15 cellular contexts compared by ENCODE assay signal in the genomic region with DNA sequence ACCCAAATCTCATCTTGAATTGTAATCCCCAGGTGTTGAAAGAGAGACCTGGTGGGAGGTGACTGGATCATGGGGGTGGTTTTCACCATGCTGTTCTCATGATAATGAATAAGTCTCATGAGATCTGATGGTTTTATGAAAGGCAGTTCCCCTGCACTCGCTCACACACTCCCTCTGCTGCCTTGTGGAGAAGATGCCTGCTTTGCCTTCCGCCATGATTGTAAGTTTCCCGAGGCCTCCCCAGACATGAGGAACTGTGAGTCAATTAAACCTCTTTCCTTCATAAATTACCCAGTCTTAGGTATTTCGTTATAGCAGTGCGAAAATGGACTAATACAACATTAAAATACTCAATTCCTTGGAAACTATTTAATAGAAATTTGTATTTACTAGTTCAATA.
"Had no signal": no experiment of that assay in that cellular context is flagged by ENCODE, and none has a peak within 500 bp of the region (broad histone marks: within the 10 kb centered on the region; RNA-seq: fewer than 3 reads in every experiment).

No MANE protein-coding gene starts in this region.

- H3K4me3 Mint-ChIP-seq: activated naive CD8-positive, alpha-beta T cell treated with anti-CD3 and anti-CD28 coated beads, Interleukin-2, amount 10 ng/mL, durations not matched to agents 7 days and 5 days; nephron progenitor cell; T-helper 2 cell treated with Interferon-gamma antibody and Interleukin-4, amounts not matched to agents 5 μg/mL and 100 μg/mL, for 36 hours; type B pancreatic cell had no signal

- H3K36me3 ChIP-seq: ascending aorta, esophagus squamous epithelium, sigmoid colon, suprapubic skin had no signal

- H3K27ac ChIP-seq: ascending aorta, esophagus squamous epithelium, sigmoid colon, suprapubic skin had no signal

- ATAC-seq: stimulated activated naive CD8-positive, alpha-beta T cell treated with anti-CD3 and anti-CD28 coated beads, Interleukin-15, Interleukin-2, amounts not matched to agents 100 U/mL and 50 U/mL, for 24 hours had no signal

- H3K9me3 ChIP-seq: ascending aorta, esophagus squamous epithelium, sigmoid colon, suprapubic skin had no signal

- H3K27ac Mint-ChIP-seq: activated naive CD8-positive, alpha-beta T cell treated with anti-CD3 and anti-CD28 coated beads, Interleukin-2, amount 10 ng/mL, durations not matched to agents 7 days and 5 days; nephron progenitor cell; T-helper 2 cell treated with Interferon-gamma antibody and Interleukin-4, amounts not matched to agents 5 μg/mL and 100 μg/mL, for 36 hours; type B pancreatic cell had no signal

- H3K4me1 Mint-ChIP-seq: activated naive CD8-positive, alpha-beta T cell treated with anti-CD3 and anti-CD28 coated beads, Interleukin-2, amount 10 ng/mL, durations not matched to agents 7 days and 5 days had no signal

- H3K4me1 ChIP-seq: ascending aorta, esophagus squamous epithelium, sigmoid colon, suprapubic skin had no signal

- H3K4me3 ChIP-seq: ascending aorta, esophagus squamous epithelium, sigmoid colon, suprapubic skin had no signal

- H3K27me3 Mint-ChIP-seq: activated naive CD8-positive, alpha-beta T cell treated with anti-CD3 and anti-CD28 coated beads, Interleukin-2, amount 10 ng/mL, durations not matched to agents 7 days and 5 days; type B pancreatic cell had no signal

- H3K9me3 Mint-ChIP-seq: activated naive CD8-positive, alpha-beta T cell treated with anti-CD3 and anti-CD28 coated beads, Interleukin-2, amount 10 ng/mL, durations not matched to agents 7 days and 5 days; T-helper 2 cell treated with Interferon-gamma antibody and Interleukin-4, amounts not matched to agents 5 μg/mL and 100 μg/mL, for 36 hours; type B pancreatic cell had no signal

- DNase-seq: activated CD4-positive, alpha-beta T cell treated with anti-CD3 and anti-CD28 coated beads for 1 hour; activated CD4-positive, alpha-beta T cell treated with anti-CD3 and anti-CD28 coated beads, Interleukin-2, amount 50 U/mL, for 48 hours; activated gamma-delta T cell treated with Interleukin-2 at 50 U/mL for 16 hours; activated naive CD8-positive, alpha-beta T cell treated with anti-CD3 and anti-CD28 coated beads, Interleukin-2, amount 10 ng/mL, durations not matched to agents 7 days and 5 days; activated T-cell treated with anti-CD3 and anti-CD28 coated beads, Interleukin-2, amount 50 U/mL, for 48 hours; esophagus squamous epithelium; foreskin fibroblast; nephron progenitor cell; sigmoid colon; stimulated activated CD4-positive, alpha-beta T cell treated with anti-CD3 and anti-CD28 coated beads, Interleukin-2, amount 100 ng/mL, for 48 hours; stimulated activated naive CD8-positive, alpha-beta T cell treated with anti-CD3 and anti-CD28 coated beads, Interleukin-15, Interleukin-2, amounts not matched to agents 100 U/mL and 50 U/mL, for 24 hours had no signal

- H3K36me3 Mint-ChIP-seq: activated naive CD8-positive, alpha-beta T cell treated with anti-CD3 and anti-CD28 coated beads, Interleukin-2, amount 10 ng/mL, durations not matched to agents 7 days and 5 days; type B pancreatic cell had no signal

- H3K27me3 ChIP-seq: ascending aorta, esophagus squamous epithelium, sigmoid colon, suprapubic skin had no signal
